25 cellular contexts compared by ENCODE assay signal in the genomic region with DNA sequence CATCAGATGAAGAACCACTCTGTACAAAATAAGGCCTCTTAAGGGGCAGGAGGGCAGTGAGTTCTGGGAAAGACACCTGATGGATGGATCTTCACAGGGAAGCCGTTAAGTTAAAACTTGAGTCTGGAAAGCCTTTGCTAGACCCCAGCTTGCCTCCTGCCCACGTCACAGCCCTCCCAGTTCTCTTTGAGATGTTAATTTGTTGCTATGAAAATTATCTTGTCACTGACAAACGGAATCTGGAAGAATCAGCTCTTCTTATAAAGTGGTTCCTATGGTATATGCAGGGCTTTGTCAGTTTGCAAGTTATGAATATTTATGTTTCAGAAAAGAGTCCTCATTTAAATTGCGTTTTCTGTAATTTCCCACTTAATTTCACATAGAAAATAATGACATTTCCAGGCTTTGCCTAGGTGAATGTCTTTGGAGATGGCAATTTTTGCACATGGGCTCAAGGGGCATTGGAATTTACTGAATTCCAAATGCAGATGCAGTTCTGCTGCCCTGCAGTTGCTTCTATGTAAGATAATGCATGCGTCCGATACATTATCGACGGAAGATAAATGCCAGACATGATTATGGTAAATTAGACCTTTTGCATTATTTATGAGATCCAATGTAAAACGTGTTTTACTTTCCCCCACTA.
"Had no signal": no experiment of that assay in that cellular context is flagged by ENCODE, and none has a peak within 500 bp of the region (broad histone marks: within the 10 kb centered on the region; RNA-seq: fewer than 3 reads in every experiment).

No MANE protein-coding gene starts in this region.

- H3K9me3 ChIP-seq: neutrophil, pancreas, prostate gland, right lobe of liver, sigmoid colon, stomach, thoracic aorta, thyroid gland, upper lobe of left lung, vagina had no signal

- H3K36me3 Mint-ChIP-seq: natural killer cell; stimulated activated effector memory CD8-positive, alpha-beta T cell treated with anti-CD3 and anti-CD28 coated beads, Interleukin-12 subunit alpha, Interleukin-12 subunit beta, amount 100 ng/mL, for 72 hours; stimulated activated naive B cell treated with anti-CD40 and anti-IgM and Interleukin-4, amounts not matched to agents 10 μg/mL and 1 μg/mL and 100 μg/mL, for 72 hours had no signal

- H3K27ac ChIP-seq: neutrophil, pancreas, prostate gland, right lobe of liver, sigmoid colon, stomach, thoracic aorta, thyroid gland, tibial nerve, upper lobe of left lung, vagina had no signal

- DNase-seq: natural killer cell; pancreas; right cardiac atrium; right lobe of liver; sigmoid colon; small intestine; stimulated activated CD4-positive, alpha-beta T cell treated with anti-CD3 and anti-CD28 coated beads, Interleukin-15, amount 100 ng/mL, for 24 hours; stimulated activated CD4-positive, alpha-beta T cell treated with anti-CD3 and anti-CD28 coated beads, Interleukin-2, amount 100 ng/mL, for 24 hours; stimulated activated CD4-positive, alpha-beta T cell treated with anti-CD3 and anti-CD28 coated beads, Interleukin-2, amount 100 ng/mL, for 48 hours; stimulated activated CD4-positive, alpha-beta T cell treated with anti-CD3 and anti-CD28 coated beads, Interleukin-4, amount 100 ng/mL, for 24 hours; stimulated activated naive B cell treated with anti-CD40 and anti-IgM and Interleukin-4, amounts not matched to agents 10 μg/mL and 1 μg/mL and 100 μg/mL, for 72 hours; stimulated activated naive CD4-positive, alpha-beta T cell treated with Interleukin-2 at 50 U/mL for 16 hours; stomach; thyroid gland; trophoblast cell; upper lobe of left lung had no signal

- H3K27me3 ChIP-seq: pancreas, right lobe of liver, sigmoid colon, stomach, thyroid gland, tibial nerve, upper lobe of left lung, vagina had no signal

- H3K4me1 Mint-ChIP-seq: natural killer cell; nephron; stimulated activated effector memory CD8-positive, alpha-beta T cell treated with anti-CD3 and anti-CD28 coated beads, Interleukin-12 subunit alpha, Interleukin-12 subunit beta, amount 100 ng/mL, for 72 hours; stimulated activated naive B cell treated with anti-CD40 and anti-IgM and Interleukin-4, amounts not matched to agents 10 μg/mL and 1 μg/mL and 100 μg/mL, for 72 hours had no signal

- H3K4me3 Mint-ChIP-seq: natural killer cell; nephron; neural crest cell; stimulated activated effector memory CD8-positive, alpha-beta T cell treated with anti-CD3 and anti-CD28 coated beads, Interleukin-12 subunit alpha, Interleukin-12 subunit beta, amount 100 ng/mL, for 72 hours; stimulated activated naive B cell treated with anti-CD40 and anti-IgM and Interleukin-4, amounts not matched to agents 10 μg/mL and 1 μg/mL and 100 μg/mL, for 72 hours; stimulated activated naive CD8-positive, alpha-beta T cell treated with anti-CD3 and anti-CD28 coated beads, Interleukin-15, Interleukin-2, amounts not matched to agents 100 ng/mL and 50 ng/mL, for 24 hours had no signal

- ATAC-seq: natural killer cell; pancreas; right lobe of liver; stimulated activated effector memory CD8-positive, alpha-beta T cell treated with anti-CD3 and anti-CD28 coated beads, Interleukin-12 subunit alpha, Interleukin-12 subunit beta, amount 100 ng/mL, for 72 hours; stimulated activated naive B cell treated with anti-CD40 and anti-IgM and Interleukin-4, amounts not matched to agents 10 μg/mL and 1 μg/mL and 100 μg/mL, for 72 hours had no signal

- H3K27me3 Mint-ChIP-seq: stimulated activated naive B cell treated with anti-CD40 and anti-IgM and Interleukin-4, amounts not matched to agents 10 μg/mL and 1 μg/mL and 100 μg/mL, for 72 hours; stimulated activated naive CD8-positive, alpha-beta T cell treated with anti-CD3 and anti-CD28 coated beads, Interleukin-15, Interleukin-2, amounts not matched to agents 100 ng/mL and 50 ng/mL, for 24 hours had no signal

- H3K9me3 Mint-ChIP-seq: nephron; neural crest cell; stimulated activated naive CD8-positive, alpha-beta T cell treated with anti-CD3 and anti-CD28 coated beads, Interleukin-15, Interleukin-2, amounts not matched to agents 100 ng/mL and 50 ng/mL, for 24 hours had no signal

- H3K27ac Mint-ChIP-seq: natural killer cell; nephron; stimulated activated effector memory CD8-positive, alpha-beta T cell treated with anti-CD3 and anti-CD28 coated beads, Interleukin-12 subunit alpha, Interleukin-12 subunit beta, amount 100 ng/mL, for 72 hours; stimulated activated naive B cell treated with anti-CD40 and anti-IgM and Interleukin-4, amounts not matched to agents 10 μg/mL and 1 μg/mL and 100 μg/mL, for 72 hours; stimulated activated naive CD8-positive, alpha-beta T cell treated with anti-CD3 and anti-CD28 coated beads, Interleukin-15, Interleukin-2, amounts not matched to agents 100 ng/mL and 50 ng/mL, for 24 hours had no signal
